In genomic region chr5:78527925-78528324, GRCh38 we compare ENCODE assay signal across 13 cellular contexts.
A peak's percentile ranks its signal among the peaks of the same experiment; 100 is the strongest.
DNase-seq lines count a peak whose midpoint lies in the region; ATAC-seq, FAIRE-seq and TF ChIP-seq lines count a peak whose summit lies in the region.
"Had no signal": no experiment of that assay in that cellular context is flagged by ENCODE, and none has a peak within 500 bp of the region (broad histone marks: within the 10 kb centered on the region; RNA-seq: fewer than 3 reads in every experiment).

No MANE protein-coding gene starts in this region.

- peak; percentile 63 for DNase-seq in LHCN-M2 (ENCODE audit: low read depth)
- DNase-seq in keratinocyte (ENCODE audit: low read depth, low spot score): no peak
- no peak for DNase-seq in smooth muscle cell (lab: John Stamatoyannopoulos, UW; ENCODE audit: unreplicated experiment)
- DNase-seq in EL: no peak
- DNase-seq in activated naive CD4-positive, alpha-beta T cell treated with anti-CD3 and anti-CD28 coated beads, Interleukin-2, amount 50 U/mL, for 16 hours: no peak
- DNase-seq: CD8-positive, alpha-beta memory T cell; NCI-H226; stimulated activated CD4-positive, alpha-beta T cell treated with anti-CD3 and anti-CD28 coated beads, Interleukin-1b, Interleukin-23, amount 100 ng/mL, for 48 hours had no signal

- H3K79me2 ChIP-seq in keratinocyte (ENCODE audit: control insufficient read depth, insufficient read depth, low read length) (peaks cover 2% of the 10 kb centered on the region), smooth muscle cell (ENCODE audit: low read depth) (peaks cover 24% of the 10 kb centered on the region)

- H2AFZ ChIP-seq in keratinocyte (ENCODE audit: control insufficient read depth, low read length) (no peak overlapping the region), smooth muscle cell (ENCODE audit: low read depth) (no peak overlapping the region)

- H3K4me1 ChIP-seq in keratinocyte (ENCODE audit: control insufficient read depth, extremely low read depth, insufficient read depth, low read length) (peaks cover 51% of the 10 kb centered on the region), smooth muscle cell (ENCODE audit: low read depth) (peaks cover 16% of the 10 kb centered on the region)

- H3K4me2 ChIP-seq in keratinocyte (ENCODE audit: control insufficient read depth, extremely low read depth, insufficient read depth, low read depth, low read length): peak overlapping the region; percentile 61
- peak overlapping the region; percentile 71 for H3K4me2 ChIP-seq in smooth muscle cell

- H3K9ac ChIP-seq in keratinocyte (ENCODE audit: control insufficient read depth, extremely low read depth, insufficient read depth, low read length) (peak overlapping the region; percentile 61), smooth muscle cell (ENCODE audit: low read depth) (peak overlapping the region; percentile 89)

- H3K9me3 ChIP-seq in keratinocyte (ENCODE audit: control insufficient read depth, low read depth, low read length): no peaks in the 10 kb centered on the region
- H3K9me3 ChIP-seq in smooth muscle cell (replicated peaks; ENCODE audit: low read depth): no peaks in the 10 kb centered on the region
- H3K9me3 ChIP-seq: neutrophil had no signal

- peak overlapping the region in 3 of 5 experiments; percentile 22 to 84 (median 46) for H3K27ac Mint-ChIP-seq in brain
- H3K27ac Mint-ChIP-seq: CD8-positive, alpha-beta memory T cell; stimulated activated memory B cell treated with anti-CD40 and anti-IgM and Interleukin-4, amounts not matched to agents 10 μg/mL and 1 μg/mL and 100 μg/mL, for 72 hours had no signal

- H4K20me1 ChIP-seq in keratinocyte (ENCODE audit: control insufficient read depth, extremely low read depth, insufficient read depth, low read length) (no peaks in the 10 kb centered on the region), smooth muscle cell (ENCODE audit: low read depth) (no peaks in the 10 kb centered on the region)

- H3K27me3 Mint-ChIP-seq in brain: no peaks in the 10 kb centered on the region
- H3K27me3 Mint-ChIP-seq: stimulated activated memory B cell treated with anti-CD40 and anti-IgM and Interleukin-4, amounts not matched to agents 10 μg/mL and 1 μg/mL and 100 μg/mL, for 72 hours had no signal

- WGBS in smooth muscle cell (ENCODE audit: low lambda C conversion rate): 75% methylated on average over 3 of the region's 3 CpGs

- dilution Hi-C loops in keratinocyte (cut with MboI; ENCODE audit: extremely low pct_ligation_motif_present, low sequenced_read_pairs): no loop called here

- no peaks in the 10 kb centered on the region for H3K36me3 Mint-ChIP-seq in brain
- H3K36me3 Mint-ChIP-seq: CD8-positive, alpha-beta memory T cell had no signal

- TF ChIP-seq CTCF in brain (conservative IDR thresholded peaks at IDR 0.05) (no peak), keratinocyte (optimal IDR thresholded peaks at IDR 0.05 in 1 of 3, IDR thresholded peaks at IDR 0.05 in 1 of 3, conservative IDR thresholded peaks at IDR 0.05 in 1 of 3; ENCODE audit: extremely low read depth in 1 of 3, insufficient read depth in 2 of 3, low read length in 3 of 3) (no peak), smooth muscle cell (IDR thresholded peaks at IDR 0.05; ENCODE audit: borderline replicate concordance, insufficient read depth, poor library complexity, severe bottlenecking) (no peak)

- FAIRE-seq in keratinocyte (lab: Jason Lieb, UNC): no peak

- H3K27me3 ChIP-seq in keratinocyte (ENCODE audit: control insufficient read depth, extremely low read depth, insufficient read depth, low read length): no peaks in the 10 kb centered on the region
- H3K27me3 ChIP-seq in smooth muscle cell (ENCODE audit: low read depth): no peaks in the 10 kb centered on the region
- H3K27me3 ChIP-seq: neutrophil had no signal

- H3K4me3 ChIP-seq in keratinocyte (ENCODE audit: control insufficient read depth in 2 of 3, extremely low read depth in 1 of 3, insufficient read depth in 2 of 3, low read depth in 1 of 3, low read length in 3 of 3) (no peak overlapping the region), smooth muscle cell (peak overlapping the region; percentile 16)

- no peak overlapping the region for H3K4me3 Mint-ChIP-seq in brain
- H3K4me3 Mint-ChIP-seq: CD8-positive, alpha-beta memory T cell; stimulated activated memory B cell treated with anti-CD40 and anti-IgM and Interleukin-4, amounts not matched to agents 10 μg/mL and 1 μg/mL and 100 μg/mL, for 72 hours had no signal

- peaks cover 16% of the 10 kb centered on the region for H3F3A ChIP-seq in smooth muscle cell (ENCODE audit: low read depth)

- ATAC-seq in GM19351 (IDR thresholded peaks at IDR 0.05; ENCODE audit: unreplicated experiment) (no peak), HG03196 (IDR thresholded peaks at IDR 0.05; ENCODE audit: unreplicated experiment) (no peak)
- ATAC-seq: stimulated activated memory B cell treated with anti-CD40 and anti-IgM and Interleukin-4, amounts not matched to agents 10 μg/mL and 1 μg/mL and 100 μg/mL, for 72 hours had no signal

- peak overlapping the region; percentile 96 for H3K27ac ChIP-seq in keratinocyte (ENCODE audit: control insufficient read depth, insufficient read depth, low read length)
- H3K27ac ChIP-seq in smooth muscle cell (ENCODE audit: low read depth): peak overlapping the region; percentile 97
- H3K27ac ChIP-seq: neutrophil had no signal

- no peaks in the 10 kb centered on the region for H3K9me1 ChIP-seq in keratinocyte (ENCODE audit: control insufficient read depth, extremely low read depth, insufficient read depth, low read length)

- peaks cover 50% of the 10 kb centered on the region for H3K4me1 Mint-ChIP-seq in brain
- H3K4me1 Mint-ChIP-seq: CD8-positive, alpha-beta memory T cell had no signal

- no peaks in the 10 kb centered on the region for H3K9me3 Mint-ChIP-seq in brain
- H3K9me3 Mint-ChIP-seq: CD8-positive, alpha-beta memory T cell; stimulated activated memory B cell treated with anti-CD40 and anti-IgM and Interleukin-4, amounts not matched to agents 10 μg/mL and 1 μg/mL and 100 μg/mL, for 72 hours had no signal

- H3K36me3 ChIP-seq in keratinocyte (ENCODE audit: control insufficient read depth in 2 of 2, extremely low read depth in 1 of 2, insufficient read depth in 2 of 2, low read length in 2 of 2): peaks cover 0 to 2% of the 10 kb centered on the region in 2 experiments
- H3K36me3 ChIP-seq in smooth muscle cell (ENCODE audit: low read depth): no peaks in the 10 kb centered on the region
- H3K36me3 ChIP-seq: neutrophil had no signal
